ENCODE assay signal across 8 cellular contexts in the genomic region with DNA sequence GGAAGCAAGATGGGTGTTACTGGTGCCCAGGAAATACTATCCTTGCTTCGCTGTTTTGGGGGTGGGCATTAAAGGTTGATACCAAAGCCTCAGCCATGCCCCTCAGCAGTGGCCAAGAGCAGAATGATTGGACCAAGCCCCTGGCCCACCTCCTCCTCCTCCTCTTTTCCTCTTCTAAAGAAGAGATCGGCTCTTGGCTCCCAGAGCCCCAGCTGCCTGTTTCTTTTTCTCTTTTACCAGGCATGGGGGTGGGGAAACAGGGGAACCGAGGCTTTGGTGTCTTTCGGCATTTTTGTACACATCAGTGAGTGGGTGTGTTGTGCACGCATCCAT. TPM values are rescaled to one million over a fixed set of nuclear protein-coding genes. Genes with fewer than 3 reads are reported as not detected.
DNase-seq lines count a peak whose midpoint lies in the region; ATAC-seq lines count a peak whose summit lies in the region.

No MANE protein-coding gene starts in this region.

- H3K27ac ChIP-seq in layer of hippocampus (ENCODE audit: low read depth, low read length) (peak overlapping the region; percentile 100), substantia nigra (ENCODE audit: low read depth, low read length, poor library complexity, severe bottlenecking) (peak overlapping the region; percentile 100)

- H3K4me3 Mint-ChIP-seq in T-helper 2 cell treated with Interferon-gamma antibody and Interleukin-4, amounts not matched to agents 5 μg/mL and 100 μg/mL, for 36 hours: peak overlapping the region; percentile 82
- H3K4me3 Mint-ChIP-seq in activated naive CD8-positive, alpha-beta T cell treated with anti-CD3 and anti-CD28 coated beads for 36 hours: peak overlapping the region; percentile 78

- no peaks in the 10 kb centered on the region for H3K27me3 ChIP-seq in layer of hippocampus (ENCODE audit: control insufficient read depth, insufficient read depth, low read length)

- H3K9me3 Mint-ChIP-seq in T-helper 2 cell treated with Interferon-gamma antibody and Interleukin-4, amounts not matched to agents 5 μg/mL and 100 μg/mL, for 36 hours: no peaks in the 10 kb centered on the region
- no peaks in the 10 kb centered on the region for H3K9me3 Mint-ChIP-seq in activated naive CD8-positive, alpha-beta T cell treated with anti-CD3 and anti-CD28 coated beads for 36 hours

- peak overlapping the region; percentile 83 for H3K27ac Mint-ChIP-seq in T-helper 2 cell treated with Interferon-gamma antibody and Interleukin-4, amounts not matched to agents 5 μg/mL and 100 μg/mL, for 36 hours
- peak overlapping the region; percentile 93 for H3K27ac Mint-ChIP-seq in activated naive CD8-positive, alpha-beta T cell treated with anti-CD3 and anti-CD28 coated beads for 36 hours

- H3K4me1 Mint-ChIP-seq in T-helper 2 cell treated with Interferon-gamma antibody and Interleukin-4, amounts not matched to agents 5 μg/mL and 100 μg/mL, for 36 hours (ENCODE audit: low read depth): peaks cover 39% of the 10 kb centered on the region
- H3K4me1 Mint-ChIP-seq in activated naive CD8-positive, alpha-beta T cell treated with anti-CD3 and anti-CD28 coated beads for 36 hours: peaks cover 61% of the 10 kb centered on the region

- ATAC-seq in HG03175 (IDR thresholded peaks at IDR 0.05; ENCODE audit: unreplicated experiment): no peak

- H3K27me3 Mint-ChIP-seq in T-helper 2 cell treated with Interferon-gamma antibody and Interleukin-4, amounts not matched to agents 5 μg/mL and 100 μg/mL, for 36 hours (ENCODE audit: low read depth): peaks cover 16% of the 10 kb centered on the region
- H3K27me3 Mint-ChIP-seq in activated naive CD8-positive, alpha-beta T cell treated with anti-CD3 and anti-CD28 coated beads for 36 hours: no peaks in the 10 kb centered on the region

- DNase-seq in T-helper 2 cell treated with Interferon-gamma antibody and Interleukin-4, amounts not matched to agents 5 μg/mL and 100 μg/mL, for 36 hours (ENCODE audit: low spot score): no peak
- DNase-seq in T-helper 2 cell (no peak), substantia nigra (lab: John Stamatoyannopoulos, UW) (peak in 2 of 49 donors; percentile 68 to 78), NOMO-1 treated with DMSO at 0.1 percent for 48 hours (lab: John Stamatoyannopoulos, UW; ENCODE audit: unreplicated experiment) (no peak), activated gamma-delta T cell treated with Interleukin-2 at 50 U/mL for 16 hours (no peak)
- DNase-seq in activated naive CD8-positive, alpha-beta T cell treated with anti-CD3 and anti-CD28 coated beads for 36 hours: no peak

- H3K36me3 Mint-ChIP-seq in T-helper 2 cell treated with Interferon-gamma antibody and Interleukin-4, amounts not matched to agents 5 μg/mL and 100 μg/mL, for 36 hours (ENCODE audit: low read depth): no peaks in the 10 kb centered on the region
- H3K36me3 Mint-ChIP-seq in activated naive CD8-positive, alpha-beta T cell treated with anti-CD3 and anti-CD28 coated beads for 36 hours: no peaks in the 10 kb centered on the region

RNA-seq across cellular contexts. Expression of a gene that starts 5.8 kb away (rescaled TPM):
- 10 to 100 TPM; 11.4 to 12.1 TPM for total RNA-seq in activated naive CD8-positive, alpha-beta T cell treated with anti-CD3 and anti-CD28 coated beads for 36 hours

RNA-seq across cellular contexts. Expression of a gene that starts 14.3 kb away (rescaled TPM):
- total RNA-seq in activated naive CD8-positive, alpha-beta T cell treated with anti-CD3 and anti-CD28 coated beads for 36 hours: 100 to 1,000 TPM; 103 to 107 TPM

RNA-seq across cellular contexts. Expression of a gene that starts 31.8 kb away (rescaled TPM):
- total RNA-seq in activated naive CD8-positive, alpha-beta T cell treated with anti-CD3 and anti-CD28 coated beads for 36 hours: 1 to 10 TPM; 4.8 to 5.8 TPM

RNA-seq across cellular contexts. Expression of a gene that starts 53.2 kb away (rescaled TPM):
- 10 to 100 TPM; 62.7 to 66.7 TPM for total RNA-seq in activated naive CD8-positive, alpha-beta T cell treated with anti-CD3 and anti-CD28 coated beads for 36 hours

RNA-seq across cellular contexts. Expression of a gene that starts 53.3 kb away (rescaled TPM):
- total RNA-seq in activated naive CD8-positive, alpha-beta T cell treated with anti-CD3 and anti-CD28 coated beads for 36 hours: not detected
